8 cellular contexts compared by ENCODE assay signal in the genomic region with DNA sequence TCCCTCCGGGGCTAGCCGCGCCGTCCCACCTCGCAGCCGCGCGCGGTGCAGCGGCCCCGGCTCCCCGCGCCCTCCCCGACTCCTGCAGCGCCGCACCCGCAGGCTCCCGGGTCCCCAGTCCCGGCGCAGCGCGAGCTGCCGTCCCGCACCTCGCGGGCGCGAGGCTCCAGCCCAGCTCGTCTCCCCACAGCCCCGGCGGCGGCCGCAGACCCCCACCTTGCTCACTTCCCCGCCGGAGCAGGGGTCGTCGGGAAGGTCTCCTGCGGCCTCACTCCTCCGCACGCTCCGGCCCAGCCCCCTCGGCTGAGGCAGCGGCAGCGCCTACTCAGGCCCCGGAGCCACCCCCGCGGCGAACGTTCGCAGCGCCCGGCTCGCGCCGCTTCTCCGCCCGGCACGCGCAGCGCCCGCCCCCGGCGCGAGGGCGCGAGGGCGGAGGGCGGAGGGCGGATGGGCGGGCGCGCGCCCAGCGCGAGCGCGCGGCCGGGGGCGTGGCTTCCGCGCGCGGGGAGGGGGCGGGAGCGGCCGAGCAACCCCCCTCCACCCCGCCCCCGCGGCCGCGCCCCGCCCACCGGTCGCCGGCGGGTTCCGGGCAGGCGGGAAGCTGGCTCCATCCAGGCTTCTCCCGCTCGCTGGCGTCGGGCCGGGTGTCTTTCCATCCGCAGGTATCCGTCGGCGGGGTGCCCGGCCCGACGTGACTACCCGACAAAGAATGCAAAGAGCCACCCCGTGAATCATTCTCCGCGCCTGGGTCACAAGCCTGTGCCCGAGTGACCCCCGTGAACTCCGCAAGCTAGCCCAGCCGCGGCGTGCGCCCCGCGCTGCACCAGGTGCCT. TPM values are rescaled to one million over a fixed set of nuclear protein-coding genes. Genes with fewer than 3 reads are reported as not detected.
DNase-seq lines count a peak whose midpoint lies in the region; ATAC-seq and TF ChIP-seq lines count a peak whose summit lies in the region.

DTNB (minus strand) TSS at position 408 of the 833 bp plus-strand sequence. CDS start 20,917 bp downstream, outside the sequence.

- peaks cover 24% of the 10 kb centered on the region for H3K27me3 Mint-ChIP-seq in activated CD4-positive, alpha-beta T cell treated with anti-CD3 and anti-CD28 coated beads, Interleukin-2, amount 10 ng/mL, durations not matched to agents 24 days and 14 days
- H3K27me3 Mint-ChIP-seq in dendritic cell treated with granulocyte-macrophage colony-stimulating factor and Interleukin-4, amounts not matched to agents 40 ng/mL and 50 ng/mL, for 4 days, result peaks cover 33% of the 10 kb centered on the region

- H3K27me3 ChIP-seq in right lobe of liver, result no peaks in the 10 kb centered on the region

- TF ChIP-seq POLR2A in right lobe of liver (IDR thresholded peaks at IDR 0.05), result peak; percentile 62

- no peaks in the 10 kb centered on the region for H3K9me3 ChIP-seq in right lobe of liver

- in situ Hi-C loops in ACHN (cut with HindIII; ENCODE audit: low pct_ligation_motif_present, low pct_unique_long_range_greater_than_20kb, low sequenced_read_pairs), result no loop called here

- H3K4me1 Mint-ChIP-seq in activated CD4-positive, alpha-beta T cell treated with anti-CD3 and anti-CD28 coated beads, Interleukin-2, amount 10 ng/mL, durations not matched to agents 24 days and 14 days, result peaks cover 27% of the 10 kb centered on the region
- peaks cover 38% of the 10 kb centered on the region for H3K4me1 Mint-ChIP-seq in dendritic cell treated with granulocyte-macrophage colony-stimulating factor and Interleukin-4, amounts not matched to agents 40 ng/mL and 50 ng/mL, for 4 days (ENCODE audit: low read depth)

- peak within 1 kb of the TSS; percentile 86 for H3K4me3 Mint-ChIP-seq in activated CD4-positive, alpha-beta T cell treated with anti-CD3 and anti-CD28 coated beads, Interleukin-2, amount 10 ng/mL, durations not matched to agents 24 days and 14 days
- peak within 1 kb of the TSS; percentile 82 for H3K4me3 Mint-ChIP-seq in dendritic cell treated with granulocyte-macrophage colony-stimulating factor and Interleukin-4, amounts not matched to agents 40 ng/mL and 50 ng/mL, for 4 days

- 0% methylated on average over 5 of the region's 124 CpGs for WGBS in right lobe of liver (ENCODE audit: insufficient coverage, low coverage, low lambda C conversion rate, missing lambda C conversion rate)

- peak within 1 kb of the TSS; percentile 85 for H3K27ac Mint-ChIP-seq in activated CD4-positive, alpha-beta T cell treated with anti-CD3 and anti-CD28 coated beads, Interleukin-2, amount 10 ng/mL, durations not matched to agents 24 days and 14 days
- H3K27ac Mint-ChIP-seq in dendritic cell treated with granulocyte-macrophage colony-stimulating factor and Interleukin-4, amounts not matched to agents 40 ng/mL and 50 ng/mL, for 4 days, result peak within 1 kb of the TSS; percentile 83

- H3K27ac ChIP-seq in right lobe of liver, result peak within 1 kb of the TSS; percentile 74 to 82 (median 79)

- no peak for TF ChIP-seq CTCF in right lobe of liver (IDR thresholded peaks at IDR 0.05)

- ATAC-seq in GM18519 (IDR thresholded peaks at IDR 0.05; ENCODE audit: low FRiP score, unreplicated experiment) (peak; percentile 42), HG03045 (IDR thresholded peaks at IDR 0.05; ENCODE audit: unreplicated experiment) (peak; percentile 75), right lobe of liver (peak; percentile 85 to 92 (median 90))

- peaks cover 0 to 2% (median 0%) of the 10 kb centered on the region in 4 donors for H3K4me1 ChIP-seq in right lobe of liver

- H3K36me3 Mint-ChIP-seq in activated CD4-positive, alpha-beta T cell treated with anti-CD3 and anti-CD28 coated beads, Interleukin-2, amount 10 ng/mL, durations not matched to agents 24 days and 14 days (ENCODE audit: low read depth), result no peaks in the 10 kb centered on the region
- H3K36me3 Mint-ChIP-seq in dendritic cell treated with granulocyte-macrophage colony-stimulating factor and Interleukin-4, amounts not matched to agents 40 ng/mL and 50 ng/mL, for 4 days (ENCODE audit: low read depth), result peaks cover 10% of the 10 kb centered on the region

- DNase-seq in ACHN (peak; percentile 81), NCI-H446 treated with DMSO at 0.1 percent for 48 hours (lab: John Stamatoyannopoulos, UW) (peak; percentile 43), right lobe of liver (peak; percentile 88 to 92 (median 89))
- DNase-seq in activated CD4-positive, alpha-beta T cell treated with anti-CD3 and anti-CD28 coated beads, Interleukin-2, amount 10 ng/mL, durations not matched to agents 24 days and 14 days, result peak; percentile 94
- DNase-seq in stimulated activated CD4-positive, alpha-beta T cell treated with anti-CD3 and anti-CD28 coated beads, Interleukin-4, amount 100 ng/mL, for 24 hours, result peak; percentile 64

- peak within 1 kb of the TSS; percentile 72 to 80 (median 77) for H3K4me3 ChIP-seq in right lobe of liver

- H3K36me3 ChIP-seq in right lobe of liver, result no peaks in the 10 kb centered on the region

- H3K9me3 Mint-ChIP-seq in activated CD4-positive, alpha-beta T cell treated with anti-CD3 and anti-CD28 coated beads, Interleukin-2, amount 10 ng/mL, durations not matched to agents 24 days and 14 days, result no peaks in the 10 kb centered on the region
- H3K9me3 Mint-ChIP-seq in dendritic cell treated with granulocyte-macrophage colony-stimulating factor and Interleukin-4, amounts not matched to agents 40 ng/mL and 50 ng/mL, for 4 days, result no peaks in the 10 kb centered on the region

- intact Hi-C loops in activated CD4-positive, alpha-beta T cell treated with anti-CD3 and anti-CD28 coated beads, Interleukin-2, amount 10 ng/mL, durations not matched to agents 24 days and 14 days (cut with micrococcal nuclease), result loop anchor here (1.0 to 5.0 kb wide), 3 partner anchors 87 to 396 kb away; partner anchors contain the start of gene ASXL2
- intact Hi-C loops in dendritic cell treated with granulocyte-macrophage colony-stimulating factor and Interleukin-4, amounts not matched to agents 40 ng/mL and 50 ng/mL, for 4 days (cut with micrococcal nuclease), result no loop called here
- intact Hi-C loops in right lobe of liver (cut with DNase I), result no loop called here

RNA-seq across cellular contexts. Expression of gene DTNB, which starts in this region (rescaled TPM):
- total RNA-seq in activated CD4-positive, alpha-beta T cell treated with anti-CD3 and anti-CD28 coated beads, Interleukin-2, amount 10 ng/mL, durations not matched to agents 24 days and 14 days, result 25.8 and 30.5 TPM in 2 replicates
- 10 to 100 TPM in 1 of 6 experiments, 1 to 10 TPM in 5; 7.0 to 10.3 (median 8.8) TPM for total RNA-seq in right lobe of liver

Comparison
In these comparisons a context has a peak if more than half of its experiments do, and no peak if none do; other contexts are left out.
1. Peak in every context shown above with its lines: DNase-seq, ATAC-seq, H3K4me3 ChIP-seq and H3K27ac ChIP-seq.
2. DNase-seq: peak in every context shown above with its lines; median percentile 94 in activated CD4-positive, alpha-beta T cell treated with anti-CD3 and anti-CD28 coated beads, Interleukin-2, amount 10 ng/mL, durations not matched to agents 24 days and 14 days; 89 in right lobe of liver; 81 in ACHN; 64 in stimulated activated CD4-positive, alpha-beta T cell treated with anti-CD3 and anti-CD28 coated beads, Interleukin-4, amount 100 ng/mL, for 24 hours; 43 in NCI-H446 treated with DMSO at 0.1 percent for 48 hours.